ENCODE assay signal across 6 cellular contexts in the genomic region with DNA sequence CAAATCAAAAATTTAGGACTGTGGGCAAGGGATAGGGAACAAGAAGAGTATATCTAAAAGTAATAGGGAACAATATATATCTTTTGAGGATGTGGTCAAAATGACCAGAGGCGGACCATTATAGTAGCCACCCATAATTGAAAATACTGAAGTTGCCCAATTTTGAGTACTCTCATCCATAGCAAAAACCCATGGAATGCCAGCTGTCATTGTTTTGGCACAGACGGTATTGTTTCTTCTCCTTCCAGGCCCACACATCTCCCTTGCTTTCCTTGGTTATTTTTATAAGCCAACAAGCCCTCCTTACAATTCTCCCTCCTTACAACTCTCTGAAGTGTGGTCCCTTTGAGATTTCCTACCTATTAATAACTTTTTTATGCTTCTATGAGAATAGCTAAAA.
"Had no signal": no experiment of that assay in that cellular context is flagged by ENCODE, and none has a peak within 500 bp of the region (broad histone marks: within the 10 kb centered on the region; RNA-seq: fewer than 3 reads in every experiment).

No MANE protein-coding gene starts in this region.

- H3K9ac ChIP-seq: GM23248 had no signal

- DNase-seq: GM23248, GOT3, H7, HFFc6 had no signal

- H3K27ac ChIP-seq: GM23248, HL-60 had no signal

- H3K36me3 ChIP-seq: HAP-1 had no signal

- H2AFZ ChIP-seq: GM23248 had no signal

- H3K9me3 ChIP-seq: HAP-1 had no signal

- H3K4me1 ChIP-seq: HAP-1 had no signal

- H3K4me3 ChIP-seq: GM23248, HAP-1 had no signal
